In genomic region chr10:9382199-9382598, GRCh38 we compare ENCODE assay signal across 5 cellular contexts.
"Had no signal": no experiment of that assay in that cellular context is flagged by ENCODE, and none has a peak within 500 bp of the region (broad histone marks: within the 10 kb centered on the region; RNA-seq: fewer than 3 reads in every experiment).

No MANE protein-coding gene starts in this region.

- H3K4me3 ChIP-seq: K562 had no signal

- DNase-seq: IMR-90, KBM-7, KG1 had no signal

- H3K27ac ChIP-seq: HL-60 had no signal
